Comparison of ENCODE assay signal across 18 cellular contexts in genomic region chr14:47536341-47536740, GRCh38.
A peak's percentile ranks its signal among the peaks of the same experiment; 100 is the strongest.
DNase-seq lines count a peak whose midpoint lies in the region; ATAC-seq and TF ChIP-seq lines count a peak whose summit lies in the region.
"Had no signal": no experiment of that assay in that cellular context is flagged by ENCODE, and none has a peak within 500 bp of the region (broad histone marks: within the 10 kb centered on the region; RNA-seq: fewer than 3 reads in every experiment).

No MANE protein-coding gene starts in this region.

- no peak overlapping the region for H3K4me3 Mint-ChIP-seq in GM23338
- H3K4me3 Mint-ChIP-seq in WTC11, result peak overlapping the region; percentile 25; the same call in 1 of the 2 replicates
- H3K4me3 Mint-ChIP-seq: CD14-positive monocyte; CD4-positive, alpha-beta T cell; CD8-positive, alpha-beta memory T cell; HFFc6 had no signal

- no peaks in the 10 kb centered on the region for H3K27me3 ChIP-seq in GM23338 (ENCODE audit: insufficient read depth)

- peaks cover 4% of the 10 kb centered on the region for H3K27me3 Mint-ChIP-seq in GM23338 (ENCODE audit: insufficient read depth, low read depth, poor library complexity)
- H3K27me3 Mint-ChIP-seq in WTC11 (ENCODE audit: low read depth), result no peaks in the 10 kb centered on the region; the same call in 1 of the 2 replicates
- H3K27me3 Mint-ChIP-seq: CD4-positive, alpha-beta T cell; CD8-positive, alpha-beta memory T cell had no signal

- no peaks in the 10 kb centered on the region for H3K36me3 ChIP-seq in GM23338 (ENCODE audit: insufficient read depth)
- H3K36me3 ChIP-seq: HAP-1 had no signal

- TF ChIP-seq CTCF in GM23338 (conservative IDR thresholded peaks at IDR 0.05; ENCODE audit: low read depth in 2 of 2) (no peak), WTC11 (IDR thresholded peaks at IDR 0.05) (no peak)

- H3K27ac Mint-ChIP-seq in GM23338 (peak overlapping the region; percentile 56; the same call in 1 of the 2 replicates), WTC11 (no peak overlapping the region)
- H3K27ac Mint-ChIP-seq: CD14-positive monocyte; CD4-positive, alpha-beta T cell; CD8-positive, alpha-beta memory T cell; HFFc6 had no signal

- H3K79me2 ChIP-seq in GM23338 (replicated peaks; ENCODE audit: insufficient read depth), result no peaks in the 10 kb centered on the region

- DNase-seq in GM23338 (ENCODE audit: low spot score), result peak; percentile 27
- DNase-seq in NCI-H524 (lab: John Stamatoyannopoulos, UW), result peak; percentile 46 to 68
- no peak for DNase-seq in WTC11 (ENCODE audit: low spot score)
- no peak for DNase-seq in activated naive CD4-positive, alpha-beta T cell (lab: John Stamatoyannopoulos, UW)
- DNase-seq: CD4-positive, alpha-beta T cell; CD8-positive, alpha-beta memory T cell; DMS 273 treated with DMSO at 0.1 percent for 48 hours; DMS79; EL; GDM1; GOT3; HFFc6 had no signal

- CTCF ChIA-PET in WTC11 (lab: Charles Lee), result no interaction called here

- ATAC-seq in GM23338, result no peak
- 0 out of 2 replicates have a peak, but pooled peaks have one; percentile 15 for ATAC-seq in WTC11
- no peak for ATAC-seq in HG03025 (IDR thresholded peaks at IDR 0.05; ENCODE audit: low FRiP score, unreplicated experiment)
- no peak for ATAC-seq in HG03469 (IDR thresholded peaks at IDR 0.05; ENCODE audit: unreplicated experiment)
- ATAC-seq in GM18858 (IDR thresholded peaks at IDR 0.05; ENCODE audit: unreplicated experiment), result no peak
- ATAC-seq: GM12878 had no signal

- no peak overlapping the region for H3K27ac ChIP-seq in GM23338 (ENCODE audit: low read depth)

- no peaks in the 10 kb centered on the region for H4K20me1 ChIP-seq in GM23338 (replicated peaks; ENCODE audit: insufficient read depth)

- peaks cover 7% of the 10 kb centered on the region; the same call in 1 of the 2 replicates for H3K9me2 ChIP-seq in GM23338 (ENCODE audit: insufficient read depth)

- POLR2A ChIA-PET in WTC11 (lab: Charles Lee), result no interaction called here

- no peaks in the 10 kb centered on the region for H3F3A ChIP-seq in GM23338 (replicated peaks; ENCODE audit: low read depth)

- H3K9me3 Mint-ChIP-seq in GM23338, result peaks cover 4% of the 10 kb centered on the region; the same call in 2 of the 3 replicates
- peaks cover 45% of the 10 kb centered on the region for H3K9me3 Mint-ChIP-seq in WTC11

- no peak overlapping the region for H3K4me3 ChIP-seq in GM23338
- H3K4me3 ChIP-seq: GM12878, HAP-1 had no signal

- peaks cover 34% of the 10 kb centered on the region for H3K4me1 ChIP-seq in GM23338 (ENCODE audit: insufficient read depth)
- H3K4me1 ChIP-seq: HAP-1 had no signal

- peak overlapping the region; percentile 13; the same call in 1 of the 2 replicates for H3K4me2 ChIP-seq in GM23338

- H3K36me3 Mint-ChIP-seq in GM23338 (ENCODE audit: low read depth) (0 out of 3 replicates have a peak, but pooled peaks cover 4% of the 10 kb centered on the region), WTC11 (peaks cover 21% of the 10 kb centered on the region)
- H3K36me3 Mint-ChIP-seq: CD14-positive monocyte; CD8-positive, alpha-beta memory T cell had no signal

- H2AFZ ChIP-seq in GM23338, result no peak overlapping the region

- H3K4me1 Mint-ChIP-seq in GM23338 (peaks cover 36% of the 10 kb centered on the region), WTC11 (peaks cover 40% of the 10 kb centered on the region)
- H3K4me1 Mint-ChIP-seq: CD8-positive, alpha-beta memory T cell had no signal

TF ChIP-seq in GM23338, 12 proteins besides CTCF, POLR2A, EP300 and RAD21:
- TF ChIP-seq ZNF114 (CRISPR knock-in tag; IDR thresholded peaks at IDR 0.05), result no peak
- peak; percentile 90 for TF ChIP-seq NANOG (IDR thresholded peaks at IDR 0.05; ENCODE audit: borderline replicate concordance)

TF ChIP-seq in WTC11, 78 proteins besides CTCF, POLR2A, EP300 and RAD21:
- TF ChIP-seq SP1 (CRISPR knock-in tag; conservative IDR thresholded peaks at IDR 0.05) (no peak), RELA (CRISPR knock-in tag; IDR thresholded peaks at IDR 0.05; ENCODE audit: borderline replicate concordance) (no peak), SOX15 (CRISPR knock-in tag; IDR thresholded peaks at IDR 0.05) (no peak)

Comparison
In these comparisons a context has a peak if more than half of its experiments do, and no peak if none do; other contexts are left out.
1. DNase-seq: peak in GM23338 (single experiment) and NCI-H524 (2 of 2); none in WTC11 (single experiment) and activated naive CD4-positive, alpha-beta T cell (0 of 4).